ENCODE assay signal across 1 cellular context in the genomic region with DNA sequence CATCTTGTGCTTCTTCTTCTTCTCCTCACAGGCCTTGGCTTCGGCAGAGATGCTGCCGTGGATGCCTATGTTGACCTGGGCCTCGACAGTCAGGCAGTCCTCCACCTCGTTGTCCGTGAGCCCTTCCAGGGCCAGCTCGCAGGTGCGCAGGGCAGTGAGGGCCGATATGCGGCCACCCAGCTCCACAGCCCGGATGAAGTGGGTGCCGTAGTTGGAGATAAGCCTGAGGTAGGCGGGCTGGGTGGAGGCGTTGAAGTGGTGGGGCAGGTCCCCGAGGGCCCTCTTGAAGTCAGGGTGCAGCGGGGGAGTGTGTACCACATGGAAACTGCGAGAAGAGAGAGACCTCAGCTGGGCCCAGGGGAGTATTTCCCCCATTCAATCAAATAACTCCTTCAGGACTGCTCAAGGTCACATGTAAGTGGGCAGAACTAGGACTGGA.
A peak's percentile ranks its signal among the peaks of the same experiment; 100 is the strongest.
TF ChIP-seq lines count a peak whose summit lies in the region.

No MANE protein-coding gene starts in this region.

TF ChIP-seq in K562, 482 proteins besides CTCF, POLR2A, EP300 and RAD21 (continued from another document):
- TF ChIP-seq, protein P1, sequence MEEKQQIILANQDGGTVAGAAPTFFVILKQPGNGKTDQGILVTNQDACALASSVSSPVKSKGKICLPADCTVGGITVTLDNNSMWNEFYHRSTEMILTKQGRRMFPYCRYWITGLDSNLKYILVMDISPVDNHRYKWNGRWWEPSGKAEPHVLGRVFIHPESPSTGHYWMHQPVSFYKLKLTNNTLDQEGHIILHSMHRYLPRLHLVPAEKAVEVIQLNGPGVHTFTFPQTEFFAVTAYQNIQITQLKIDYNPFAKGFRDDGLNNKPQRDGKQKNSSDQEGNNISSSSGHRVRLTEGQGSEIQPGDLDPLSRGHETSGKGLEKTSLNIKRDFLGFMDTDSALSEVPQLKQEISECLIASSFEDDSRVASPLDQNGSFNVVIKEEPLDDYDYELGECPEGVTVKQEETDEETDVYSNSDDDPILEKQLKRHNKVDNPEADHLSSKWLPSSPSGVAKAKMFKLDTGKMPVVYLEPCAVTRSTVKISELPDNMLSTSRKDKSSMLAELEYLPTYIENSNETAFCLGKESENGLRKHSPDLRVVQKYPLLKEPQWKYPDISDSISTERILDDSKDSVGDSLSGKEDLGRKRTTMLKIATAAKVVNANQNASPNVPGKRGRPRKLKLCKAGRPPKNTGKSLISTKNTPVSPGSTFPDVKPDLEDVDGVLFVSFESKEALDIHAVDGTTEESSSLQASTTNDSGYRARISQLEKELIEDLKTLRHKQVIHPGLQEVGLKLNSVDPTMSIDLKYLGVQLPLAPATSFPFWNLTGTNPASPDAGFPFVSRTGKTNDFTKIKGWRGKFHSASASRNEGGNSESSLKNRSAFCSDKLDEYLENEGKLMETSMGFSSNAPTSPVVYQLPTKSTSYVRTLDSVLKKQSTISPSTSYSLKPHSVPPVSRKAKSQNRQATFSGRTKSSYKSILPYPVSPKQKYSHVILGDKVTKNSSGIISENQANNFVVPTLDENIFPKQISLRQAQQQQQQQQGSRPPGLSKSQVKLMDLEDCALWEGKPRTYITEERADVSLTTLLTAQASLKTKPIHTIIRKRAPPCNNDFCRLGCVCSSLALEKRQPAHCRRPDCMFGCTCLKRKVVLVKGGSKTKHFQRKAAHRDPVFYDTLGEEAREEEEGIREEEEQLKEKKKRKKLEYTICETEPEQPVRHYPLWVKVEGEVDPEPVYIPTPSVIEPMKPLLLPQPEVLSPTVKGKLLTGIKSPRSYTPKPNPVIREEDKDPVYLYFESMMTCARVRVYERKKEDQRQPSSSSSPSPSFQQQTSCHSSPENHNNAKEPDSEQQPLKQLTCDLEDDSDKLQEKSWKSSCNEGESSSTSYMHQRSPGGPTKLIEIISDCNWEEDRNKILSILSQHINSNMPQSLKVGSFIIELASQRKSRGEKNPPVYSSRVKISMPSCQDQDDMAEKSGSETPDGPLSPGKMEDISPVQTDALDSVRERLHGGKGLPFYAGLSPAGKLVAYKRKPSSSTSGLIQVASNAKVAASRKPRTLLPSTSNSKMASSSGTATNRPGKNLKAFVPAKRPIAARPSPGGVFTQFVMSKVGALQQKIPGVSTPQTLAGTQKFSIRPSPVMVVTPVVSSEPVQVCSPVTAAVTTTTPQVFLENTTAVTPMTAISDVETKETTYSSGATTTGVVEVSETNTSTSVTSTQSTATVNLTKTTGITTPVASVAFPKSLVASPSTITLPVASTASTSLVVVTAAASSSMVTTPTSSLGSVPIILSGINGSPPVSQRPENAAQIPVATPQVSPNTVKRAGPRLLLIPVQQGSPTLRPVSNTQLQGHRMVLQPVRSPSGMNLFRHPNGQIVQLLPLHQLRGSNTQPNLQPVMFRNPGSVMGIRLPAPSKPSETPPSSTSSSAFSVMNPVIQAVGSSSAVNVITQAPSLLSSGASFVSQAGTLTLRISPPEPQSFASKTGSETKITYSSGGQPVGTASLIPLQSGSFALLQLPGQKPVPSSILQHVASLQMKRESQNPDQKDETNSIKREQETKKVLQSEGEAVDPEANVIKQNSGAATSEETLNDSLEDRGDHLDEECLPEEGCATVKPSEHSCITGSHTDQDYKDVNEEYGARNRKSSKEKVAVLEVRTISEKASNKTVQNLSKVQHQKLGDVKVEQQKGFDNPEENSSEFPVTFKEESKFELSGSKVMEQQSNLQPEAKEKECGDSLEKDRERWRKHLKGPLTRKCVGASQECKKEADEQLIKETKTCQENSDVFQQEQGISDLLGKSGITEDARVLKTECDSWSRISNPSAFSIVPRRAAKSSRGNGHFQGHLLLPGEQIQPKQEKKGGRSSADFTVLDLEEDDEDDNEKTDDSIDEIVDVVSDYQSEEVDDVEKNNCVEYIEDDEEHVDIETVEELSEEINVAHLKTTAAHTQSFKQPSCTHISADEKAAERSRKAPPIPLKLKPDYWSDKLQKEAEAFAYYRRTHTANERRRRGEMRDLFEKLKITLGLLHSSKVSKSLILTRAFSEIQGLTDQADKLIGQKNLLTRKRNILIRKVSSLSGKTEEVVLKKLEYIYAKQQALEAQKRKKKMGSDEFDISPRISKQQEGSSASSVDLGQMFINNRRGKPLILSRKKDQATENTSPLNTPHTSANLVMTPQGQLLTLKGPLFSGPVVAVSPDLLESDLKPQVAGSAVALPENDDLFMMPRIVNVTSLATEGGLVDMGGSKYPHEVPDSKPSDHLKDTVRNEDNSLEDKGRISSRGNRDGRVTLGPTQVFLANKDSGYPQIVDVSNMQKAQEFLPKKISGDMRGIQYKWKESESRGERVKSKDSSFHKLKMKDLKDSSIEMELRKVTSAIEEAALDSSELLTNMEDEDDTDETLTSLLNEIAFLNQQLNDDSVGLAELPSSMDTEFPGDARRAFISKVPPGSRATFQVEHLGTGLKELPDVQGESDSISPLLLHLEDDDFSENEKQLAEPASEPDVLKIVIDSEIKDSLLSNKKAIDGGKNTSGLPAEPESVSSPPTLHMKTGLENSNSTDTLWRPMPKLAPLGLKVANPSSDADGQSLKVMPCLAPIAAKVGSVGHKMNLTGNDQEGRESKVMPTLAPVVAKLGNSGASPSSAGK (IDR thresholded peaks at IDR 0.05) = peak; percentile 75; the same call in 1 of the 2 replicates
- 0 out of 4 replicates have a peak, but pooled peaks of 1 of the 2 experiments have one; percentile 30 for TF ChIP-seq MAZ (CRISPR knock-in tag; conservative IDR thresholded peaks at IDR 0.05 in 1 of 2, IDR thresholded peaks at IDR 0.05 in 1 of 2)
- peak; percentile 55 for TF ChIP-seq ZFX (CRISPR knock-in tag; IDR thresholded peaks at IDR 0.05)
- TF ChIP-seq MTA3 (IDR thresholded peaks at IDR 0.05; ENCODE audit: borderline replicate concordance) = 0 out of 2 replicates have a peak, but pooled peaks have one; percentile 32
- TF ChIP-seq RBFOX2 (IDR thresholded peaks at IDR 0.05; ENCODE audit: low read depth, low read length) = peak; percentile 63
- peak; percentile 63 to 68; a peak in 3 of 4 replicates for TF ChIP-seq NRF1 (conservative IDR thresholded peaks at IDR 0.05 in 1 of 2, IDR thresholded peaks at IDR 0.05 in 1 of 2)
- peak; percentile 47; the same call in 1 of the 2 replicates for TF ChIP-seq DPF2 (IDR thresholded peaks at IDR 0.05)
- TF ChIP-seq, protein P2, sequence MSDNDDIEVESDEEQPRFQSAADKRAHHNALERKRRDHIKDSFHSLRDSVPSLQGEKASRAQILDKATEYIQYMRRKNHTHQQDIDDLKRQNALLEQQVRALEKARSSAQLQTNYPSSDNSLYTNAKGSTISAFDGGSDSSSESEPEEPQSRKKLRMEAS (CRISPR knock-in tag; IDR thresholded peaks at IDR 0.05) = peak; percentile 54
- TF ChIP-seq MTF1 (CRISPR knock-in tag; IDR thresholded peaks at IDR 0.05; ENCODE audit: borderline replicate concordance) = no peak
- peak; percentile 63 for TF ChIP-seq ARID1B (IDR thresholded peaks at IDR 0.05)
- peak; percentile 77 for TF ChIP-seq TCF3 (CRISPR knock-in tag; IDR thresholded peaks at IDR 0.05)
- peak; percentile 73 for TF ChIP-seq L3MBTL2 (IDR thresholded peaks at IDR 0.05)
- TF ChIP-seq CBFA2T3 (IDR thresholded peaks at IDR 0.05) = peak; percentile 83
- TF ChIP-seq, protein P3, sequence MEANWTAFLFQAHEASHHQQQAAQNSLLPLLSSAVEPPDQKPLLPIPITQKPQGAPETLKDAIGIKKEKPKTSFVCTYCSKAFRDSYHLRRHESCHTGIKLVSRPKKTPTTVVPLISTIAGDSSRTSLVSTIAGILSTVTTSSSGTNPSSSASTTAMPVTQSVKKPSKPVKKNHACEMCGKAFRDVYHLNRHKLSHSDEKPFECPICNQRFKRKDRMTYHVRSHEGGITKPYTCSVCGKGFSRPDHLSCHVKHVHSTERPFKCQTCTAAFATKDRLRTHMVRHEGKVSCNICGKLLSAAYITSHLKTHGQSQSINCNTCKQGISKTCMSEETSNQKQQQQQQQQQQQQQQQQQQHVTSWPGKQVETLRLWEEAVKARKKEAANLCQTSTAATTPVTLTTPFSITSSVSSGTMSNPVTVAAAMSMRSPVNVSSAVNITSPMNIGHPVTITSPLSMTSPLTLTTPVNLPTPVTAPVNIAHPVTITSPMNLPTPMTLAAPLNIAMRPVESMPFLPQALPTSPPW (CRISPR knock-in tag; IDR thresholded peaks at IDR 0.05) = peak; percentile 64
- 0 out of 2 replicates have a peak, but pooled peaks have one; percentile 44 for TF ChIP-seq KLF16 (IDR thresholded peaks at IDR 0.05)
- TF ChIP-seq ESRRB (CRISPR knock-in tag; IDR thresholded peaks at IDR 0.05; ENCODE audit: borderline replicate concordance) = no peak
- TF ChIP-seq, protein P4, sequence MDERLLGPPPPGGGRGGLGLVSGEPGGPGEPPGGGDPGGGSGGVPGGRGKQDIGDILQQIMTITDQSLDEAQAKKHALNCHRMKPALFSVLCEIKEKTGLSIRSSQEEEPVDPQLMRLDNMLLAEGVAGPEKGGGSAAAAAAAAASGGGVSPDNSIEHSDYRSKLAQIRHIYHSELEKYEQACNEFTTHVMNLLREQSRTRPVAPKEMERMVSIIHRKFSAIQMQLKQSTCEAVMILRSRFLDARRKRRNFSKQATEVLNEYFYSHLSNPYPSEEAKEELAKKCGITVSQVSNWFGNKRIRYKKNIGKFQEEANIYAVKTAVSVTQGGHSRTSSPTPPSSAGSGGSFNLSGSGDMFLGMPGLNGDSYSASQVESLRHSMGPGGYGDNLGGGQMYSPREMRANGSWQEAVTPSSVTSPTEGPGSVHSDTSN (CRISPR knock-in tag; IDR thresholded peaks at IDR 0.05; ENCODE audit: low read depth) = no peak
- TF ChIP-seq, protein P4 (tag; conservative IDR thresholded peaks at IDR 0.05; ENCODE audit: low read depth) = no peak
- TF ChIP-seq NFIC (IDR thresholded peaks at IDR 0.05) = peak; percentile 25; the same call in 1 of the 2 replicates
- TF ChIP-seq HDAC2 (IDR thresholded peaks at IDR 0.05) = 0 out of 2 replicates have a peak, but pooled peaks have one; percentile 8
- TF ChIP-seq, protein P5, sequence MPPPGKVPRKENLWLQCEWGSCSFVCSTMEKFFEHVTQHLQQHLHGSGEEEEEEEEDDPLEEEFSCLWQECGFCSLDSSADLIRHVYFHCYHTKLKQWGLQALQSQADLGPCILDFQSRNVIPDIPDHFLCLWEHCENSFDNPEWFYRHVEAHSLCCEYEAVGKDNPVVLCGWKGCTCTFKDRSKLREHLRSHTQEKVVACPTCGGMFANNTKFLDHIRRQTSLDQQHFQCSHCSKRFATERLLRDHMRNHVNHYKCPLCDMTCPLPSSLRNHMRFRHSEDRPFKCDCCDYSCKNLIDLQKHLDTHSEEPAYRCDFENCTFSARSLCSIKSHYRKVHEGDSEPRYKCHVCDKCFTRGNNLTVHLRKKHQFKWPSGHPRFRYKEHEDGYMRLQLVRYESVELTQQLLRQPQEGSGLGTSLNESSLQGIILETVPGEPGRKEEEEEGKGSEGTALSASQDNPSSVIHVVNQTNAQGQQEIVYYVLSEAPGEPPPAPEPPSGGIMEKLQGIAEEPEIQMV (tag; conservative IDR thresholded peaks at IDR 0.05; ENCODE audit: low read depth) = 0 out of 2 replicates have a peak, but pooled peaks have one; percentile 12
- TF ChIP-seq SAP30 (IDR thresholded peaks at IDR 0.05; ENCODE audit: borderline replicate concordance, insufficient read depth, low read depth, low read length, poor library complexity, severe bottlenecking) = no peak
- TF ChIP-seq SMARCE1 (IDR thresholded peaks at IDR 0.05) = 0 out of 2 replicates have a peak, but pooled peaks have one; percentile 24
- TF ChIP-seq GATAD2B (IDR thresholded peaks at IDR 0.05; ENCODE audit: borderline replicate concordance) = 0 out of 2 replicates have a peak, but pooled peaks have one; percentile 45
- peak; percentile 89 for TF ChIP-seq EGR1 (conservative IDR thresholded peaks at IDR 0.05)
- TF ChIP-seq CXXC5 (CRISPR knock-in tag; IDR thresholded peaks at IDR 0.05) = 0 out of 2 replicates have a peak, but pooled peaks have one; percentile 23
- TF ChIP-seq, protein P6, sequence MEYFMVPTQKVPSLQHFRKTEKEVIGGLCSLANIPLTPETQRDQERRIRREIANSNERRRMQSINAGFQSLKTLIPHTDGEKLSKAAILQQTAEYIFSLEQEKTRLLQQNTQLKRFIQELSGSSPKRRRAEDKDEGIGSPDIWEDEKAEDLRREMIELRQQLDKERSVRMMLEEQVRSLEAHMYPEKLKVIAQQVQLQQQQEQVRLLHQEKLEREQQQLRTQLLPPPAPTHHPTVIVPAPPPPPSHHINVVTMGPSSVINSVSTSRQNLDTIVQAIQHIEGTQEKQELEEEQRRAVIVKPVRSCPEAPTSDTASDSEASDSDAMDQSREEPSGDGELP (CRISPR knock-in tag; IDR thresholded peaks at IDR 0.05; ENCODE audit: borderline replicate concordance) = peak; percentile 58; the same call in 1 of the 2 replicates
- TF ChIP-seq CREM (IDR thresholded peaks at IDR 0.05; ENCODE audit: low read depth) = peak; percentile 5; the same call in 1 of the 2 replicates
- no peak for TF ChIP-seq ZNF143 (CRISPR knock-in tag; IDR thresholded peaks at IDR 0.05)
